ENCODE assay signal across 1 cellular context in genomic region chr6:85394853-85395538, GRCh38.
TF ChIP-seq lines count a peak whose summit lies in the region.

No MANE protein-coding gene starts in this region.

TF ChIP-seq in IMR-90, 13 proteins besides CTCF, POLR2A, EP300 and RAD21 (continued from another document):
- no peak for TF ChIP-seq USF2 (IDR thresholded peaks at IDR 0.05; ENCODE audit: low read depth, low read length)
- no peak for TF ChIP-seq MAZ (IDR thresholded peaks at IDR 0.05; ENCODE audit: borderline replicate concordance, low read depth, low read length)
- no peak for TF ChIP-seq ELK1 (IDR thresholded peaks at IDR 0.05; ENCODE audit: borderline replicate concordance, low read depth, low read length)
- no peak for TF ChIP-seq MXI1 (IDR thresholded peaks at IDR 0.05; ENCODE audit: borderline replicate concordance, low read depth, low read length)
- TF ChIP-seq RFX5 (IDR thresholded peaks at IDR 0.05; ENCODE audit: low read depth, low read length) = no peak
